9 cellular contexts compared by ENCODE assay signal in the genomic region with DNA sequence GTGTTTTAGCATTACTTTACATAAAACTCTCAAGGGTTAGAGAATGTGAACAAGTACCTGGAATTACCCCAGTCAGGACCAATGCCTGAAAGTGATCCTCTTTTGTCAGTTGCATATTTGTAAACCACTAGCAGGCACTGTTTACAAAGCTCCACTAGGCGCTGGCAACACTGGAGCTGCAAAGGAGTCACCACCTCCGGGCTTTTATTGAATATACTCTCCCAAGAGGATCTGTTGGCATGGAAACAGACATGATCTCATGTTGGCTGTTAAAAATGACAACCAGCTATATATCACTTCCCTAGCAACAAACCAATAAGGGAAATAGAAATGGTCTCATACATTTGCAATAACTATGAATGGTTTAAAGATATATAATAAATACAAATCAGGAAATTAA.
DNase-seq lines count a peak whose midpoint lies in the region; ATAC-seq and TF ChIP-seq lines count a peak whose summit lies in the region.
"Had no signal": no experiment of that assay in that cellular context is flagged by ENCODE, and none has a peak within 500 bp of the region (broad histone marks: within the 10 kb centered on the region; RNA-seq: fewer than 3 reads in every experiment).

No MANE protein-coding gene starts in this region.

- TF ChIP-seq POLR2A in lower leg skin (IDR thresholded peaks at IDR 0.05): no peak

- 10 to 22% methylated on average over 2 of the region's 2 CpGs for WGBS in lower leg skin, 2 donors

- POLR2A ChIA-PET in activated CD8-positive, alpha-beta T cell treated with anti-CD3 and anti-CD28 coated beads, Interleukin-2, amount 10 ng/mL, durations not matched to agents 7 days and 5 days (lab: Charles Lee): no interaction called here

- intact Hi-C loops in lower leg skin (cut with DNase I; ENCODE audit: low total_unique reads): no loop called here

- H3K27me3 Mint-ChIP-seq in activated CD8-positive, alpha-beta T cell treated with anti-CD3 and anti-CD28 coated beads, Interleukin-2, amount 10 ng/mL, durations not matched to agents 7 days and 5 days (ENCODE audit: low read depth): no peaks in the 10 kb centered on the region

- no peaks in the 10 kb centered on the region for H3K36me3 Mint-ChIP-seq in activated CD8-positive, alpha-beta T cell treated with anti-CD3 and anti-CD28 coated beads, Interleukin-2, amount 10 ng/mL, durations not matched to agents 7 days and 5 days (ENCODE audit: low read depth)

- H3K4me3 Mint-ChIP-seq in activated CD8-positive, alpha-beta T cell treated with anti-CD3 and anti-CD28 coated beads, Interleukin-2, amount 10 ng/mL, durations not matched to agents 7 days and 5 days: no peak overlapping the region

- no peak for ATAC-seq in activated CD8-positive, alpha-beta T cell treated with anti-CD3 and anti-CD28 coated beads, Interleukin-2, amount 10 ng/mL, durations not matched to agents 7 days and 5 days
- no peak for ATAC-seq in GM21717 (IDR thresholded peaks at IDR 0.05; ENCODE audit: unreplicated experiment)

- no peaks in the 10 kb centered on the region for H3K9me3 ChIP-seq in MG63
- H3K9me3 ChIP-seq: ascending aorta had no signal

- no peaks in the 10 kb centered on the region for H3K36me3 ChIP-seq in MG63

- TF ChIP-seq CTCF in GM12864 (IDR thresholded peaks at IDR 0.05; ENCODE audit: low read depth, low read length, missing control alignments) (peak; percentile 27), lower leg skin (IDR thresholded peaks at IDR 0.05) (no peak)

- no peaks in the 10 kb centered on the region for H3K27me3 ChIP-seq in MG63
- H3K27me3 ChIP-seq: ascending aorta had no signal

- H3K4me3 ChIP-seq in GM12864 (ENCODE audit: low read depth, low read length) (no peak overlapping the region), MG63 (no peak overlapping the region), lower leg skin (ENCODE audit: low read depth, poor library complexity, severe bottlenecking) (no peak overlapping the region)
- H3K4me3 ChIP-seq: ascending aorta had no signal

- no peaks in the 10 kb centered on the region for H3K9me3 Mint-ChIP-seq in activated CD8-positive, alpha-beta T cell treated with anti-CD3 and anti-CD28 coated beads, Interleukin-2, amount 10 ng/mL, durations not matched to agents 7 days and 5 days (ENCODE audit: insufficient read depth)

- DNase-seq in GM12864 (ENCODE audit: low read depth): no peak
- DNase-seq in MG63: peak; percentile 83
- DNase-seq in amniotic epithelial cell (ENCODE audit: low read depth): peak; percentile 69
- DNase-seq in myocyte (ENCODE audit: low read depth): peak; percentile 59
- no peak for DNase-seq in activated CD8-positive, alpha-beta T cell treated with anti-CD3 and anti-CD28 coated beads, Interleukin-2, amount 10 ng/mL, durations not matched to agents 7 days and 5 days
- DNase-seq in lower leg skin (ENCODE audit: low spot score in 2 of 2): no peak
- no peak for DNase-seq in OCI-M2 (lab: John Stamatoyannopoulos, UW; ENCODE audit: unreplicated experiment)

- no peak overlapping the region for H3K27ac Mint-ChIP-seq in activated CD8-positive, alpha-beta T cell treated with anti-CD3 and anti-CD28 coated beads, Interleukin-2, amount 10 ng/mL, durations not matched to agents 7 days and 5 days

- CTCF ChIA-PET in activated CD8-positive, alpha-beta T cell treated with anti-CD3 and anti-CD28 coated beads, Interleukin-2, amount 10 ng/mL, durations not matched to agents 7 days and 5 days (lab: Charles Lee): no interaction called here

- H3K4me1 Mint-ChIP-seq in activated CD8-positive, alpha-beta T cell treated with anti-CD3 and anti-CD28 coated beads, Interleukin-2, amount 10 ng/mL, durations not matched to agents 7 days and 5 days (ENCODE audit: low read depth): no peaks in the 10 kb centered on the region

Comparison
In these comparisons a context has a peak if more than half of its experiments do, and no peak if none do; other contexts are left out.
1. DNase-seq: peak in MG63 (single experiment), amniotic epithelial cell (single experiment) and myocyte (single experiment); none in GM12864 (single experiment), activated CD8-positive, alpha-beta T cell treated with anti-CD3 and anti-CD28 coated beads, Interleukin-2, amount 10 ng/mL, durations not matched to agents 7 days and 5 days (single experiment), lower leg skin (0 of 2) and OCI-M2 (single experiment).